Comparison of ENCODE assay signal across 9 cellular contexts in genomic region chr4:83013931-83014330, GRCh38. TPM values are rescaled to one million over a fixed set of nuclear protein-coding genes. Genes with fewer than 3 reads are reported as not detected.
A peak's percentile ranks its signal among the peaks of the same experiment; 100 is the strongest.
DNase-seq lines count a peak whose midpoint lies in the region; ATAC-seq and TF ChIP-seq lines count a peak whose summit lies in the region.
"Had no signal": no experiment of that assay in that cellular context is flagged by ENCODE, and none has a peak within 500 bp of the region (broad histone marks: within the 10 kb centered on the region; RNA-seq: fewer than 3 reads in every experiment).

No MANE protein-coding gene starts in this region.

- TF ChIP-seq CTCF in SU-DHL-6 (IDR thresholded peaks at IDR 0.05; ENCODE audit: insufficient read depth, low read length, poor library complexity, severe bottlenecking) (no peak), glutamatergic neuron (IDR thresholded peaks at IDR 0.05; ENCODE audit: partially characterized antibody, unreplicated experiment) (no peak)

- peak overlapping the region; percentile 93 for H3K27ac Mint-ChIP-seq in activated CD4-positive, alpha-beta T cell treated with anti-CD3 and anti-CD28 coated beads for 36 hours
- H3K27ac Mint-ChIP-seq in glutamatergic neuron (ENCODE audit: unreplicated experiment): no peak overlapping the region
- H3K27ac Mint-ChIP-seq in stimulated activated naive B cell treated with anti-CD40 and anti-IgM and Interleukin-4, amounts not matched to agents 10 μg/mL and 1 μg/mL and 100 μg/mL, for 72 hours: peak overlapping the region; percentile 68

- no peaks in the 10 kb centered on the region for H3K27me3 Mint-ChIP-seq in activated CD4-positive, alpha-beta T cell treated with anti-CD3 and anti-CD28 coated beads for 36 hours
- peaks cover 1% of the 10 kb centered on the region for H3K27me3 Mint-ChIP-seq in glutamatergic neuron (ENCODE audit: unreplicated experiment)
- H3K27me3 Mint-ChIP-seq in stimulated activated naive B cell treated with anti-CD40 and anti-IgM and Interleukin-4, amounts not matched to agents 10 μg/mL and 1 μg/mL and 100 μg/mL, for 72 hours: no peaks in the 10 kb centered on the region

- CTCF ChIA-PET in activated CD4-positive, alpha-beta T cell treated with anti-CD3 and anti-CD28 coated beads for 36 hours (lab: Charles Lee): interaction anchor here (0.6 to 4.2 kb wide), 4 partner anchors 16 to 50 kb away, joined by 3 to 28 read pairs (median 4); partner anchors contain the start of gene COPS4

- no peaks in the 10 kb centered on the region for H3K27me3 ChIP-seq in SU-DHL-6 (ENCODE audit: low read length)

- peak overlapping the region; percentile 61 for H3K4me3 ChIP-seq in SU-DHL-6 (ENCODE audit: insufficient read depth, low read length, poor library complexity, severe bottlenecking)

- POLR2A ChIA-PET in activated CD4-positive, alpha-beta T cell treated with anti-CD3 and anti-CD28 coated beads for 36 hours (lab: Charles Lee): interaction anchor here (1.2 kb wide), 1 partner anchor 21 kb away, joined by 18 read pairs; the partner anchor contains the start of gene COPS4

- H3K4me1 Mint-ChIP-seq in activated CD4-positive, alpha-beta T cell treated with anti-CD3 and anti-CD28 coated beads for 36 hours: peaks cover 24% of the 10 kb centered on the region
- peaks cover 16% of the 10 kb centered on the region for H3K4me1 Mint-ChIP-seq in glutamatergic neuron (ENCODE audit: low read depth, unreplicated experiment)
- peaks cover 19 to 27% of the 10 kb centered on the region in 2 donors for H3K4me1 Mint-ChIP-seq in stimulated activated naive B cell treated with anti-CD40 and anti-IgM and Interleukin-4, amounts not matched to agents 10 μg/mL and 1 μg/mL and 100 μg/mL, for 72 hours

- H2AFZ ChIP-seq in SU-DHL-6 (ENCODE audit: low read depth, low read length, severe bottlenecking): peak overlapping the region; percentile 62

- no peaks in the 10 kb centered on the region for H4K20me1 ChIP-seq in SU-DHL-6 (ENCODE audit: low read depth, low read length)

- H3K9me2 ChIP-seq in SU-DHL-6 (replicated peaks; ENCODE audit: insufficient read depth, low read length): no peaks in the 10 kb centered on the region

- no peaks in the 10 kb centered on the region for H3K36me3 ChIP-seq in SU-DHL-6 (ENCODE audit: low read length)

- peak overlapping the region; percentile 90 for H3K9ac ChIP-seq in SU-DHL-6 (ENCODE audit: low read length)

- no peak for ATAC-seq in activated CD4-positive, alpha-beta T cell treated with anti-CD3 and anti-CD28 coated beads for 36 hours
- ATAC-seq in stimulated activated naive B cell treated with anti-CD40 and anti-IgM and Interleukin-4, amounts not matched to agents 10 μg/mL and 1 μg/mL and 100 μg/mL, for 72 hours (replicated peaks): no peak

- no peaks in the 10 kb centered on the region for H3K9me3 ChIP-seq in SU-DHL-6 (ENCODE audit: insufficient read depth, low read length)

- peaks cover 33% of the 10 kb centered on the region for H3K79me2 ChIP-seq in SU-DHL-6 (ENCODE audit: insufficient read depth, low read length)

- no peaks in the 10 kb centered on the region for H3K9me3 Mint-ChIP-seq in activated CD4-positive, alpha-beta T cell treated with anti-CD3 and anti-CD28 coated beads for 36 hours (ENCODE audit: low read depth)
- H3K9me3 Mint-ChIP-seq in glutamatergic neuron (ENCODE audit: unreplicated experiment): peaks cover 7% of the 10 kb centered on the region
- no peaks in the 10 kb centered on the region for H3K9me3 Mint-ChIP-seq in stimulated activated naive B cell treated with anti-CD40 and anti-IgM and Interleukin-4, amounts not matched to agents 10 μg/mL and 1 μg/mL and 100 μg/mL, for 72 hours

- H3F3A ChIP-seq in SU-DHL-6 (ENCODE audit: insufficient read depth): peaks cover 20% of the 10 kb centered on the region

- H3K27ac ChIP-seq in SU-DHL-6 (ENCODE audit: low read depth, low read length) (0 out of 2 replicates have a peak overlapping the region, but pooled peaks have one; percentile 56), caudate nucleus (ENCODE audit: low read depth, low read length) (no peak overlapping the region)

- H3K4me3 Mint-ChIP-seq in activated CD4-positive, alpha-beta T cell treated with anti-CD3 and anti-CD28 coated beads for 36 hours: peak overlapping the region; percentile 99
- H3K4me3 Mint-ChIP-seq in glutamatergic neuron (ENCODE audit: unreplicated experiment): peak overlapping the region; percentile 93
- peak overlapping the region; percentile 92 to 100 for H3K4me3 Mint-ChIP-seq in stimulated activated naive B cell treated with anti-CD40 and anti-IgM and Interleukin-4, amounts not matched to agents 10 μg/mL and 1 μg/mL and 100 μg/mL, for 72 hours

- H3K4me2 ChIP-seq in SU-DHL-6 (ENCODE audit: low read depth, low read length, poor library complexity, severe bottlenecking): peak overlapping the region; percentile 74

- peaks cover 3% of the 10 kb centered on the region for H3K36me3 Mint-ChIP-seq in activated CD4-positive, alpha-beta T cell treated with anti-CD3 and anti-CD28 coated beads for 36 hours (ENCODE audit: low read depth)
- no peaks in the 10 kb centered on the region for H3K36me3 Mint-ChIP-seq in glutamatergic neuron (ENCODE audit: unreplicated experiment)
- H3K36me3 Mint-ChIP-seq in stimulated activated naive B cell treated with anti-CD40 and anti-IgM and Interleukin-4, amounts not matched to agents 10 μg/mL and 1 μg/mL and 100 μg/mL, for 72 hours: peaks cover 0 to 3% of the 10 kb centered on the region in 2 donors

- DNase-seq in activated CD4-positive, alpha-beta T cell treated with anti-CD3 and anti-CD28 coated beads for 36 hours: no peak
- DNase-seq in activated CD4-positive, alpha-beta T cell treated with anti-CD3 and anti-CD28 coated beads, Interleukin-2, amount 50 U/mL, for 4 hours: no peak
- DNase-seq in glutamatergic neuron (no peak), NCI-H146 treated with DMSO at 0.1 percent for 48 hours (lab: John Stamatoyannopoulos, UW; ENCODE audit: unreplicated experiment) (no peak), HuH-7.5 (ENCODE audit: low spot score) (no peak), caudate nucleus (lab: John Stamatoyannopoulos, UW) (no peak)
- no peak for DNase-seq in stimulated activated naive B cell treated with anti-CD40 and anti-IgM and Interleukin-4, amounts not matched to agents 10 μg/mL and 1 μg/mL and 100 μg/mL, for 72 hours
- DNase-seq: NCI-H446 had no signal

- intact Hi-C loops in activated CD4-positive, alpha-beta T cell treated with anti-CD3 and anti-CD28 coated beads for 36 hours (cut with DNase I, micrococcal nuclease): loop anchor here (1.0 to 10.0 kb wide), 10 partner anchors 21 to 729 kb away; partner anchors contain the start of genes HELQ (in 2 of the 2), ABRAXAS1 (in 1 of the 2), COPS4 (in 1 of the 2) and ENOPH1 (in 1 of the 2)

RNA-seq across cellular contexts. Expression of gene LIN54, which starts 3.3 kb away (rescaled TPM):
- total RNA-seq in activated CD4-positive, alpha-beta T cell treated with anti-CD3 and anti-CD28 coated beads for 36 hours: 10 to 100 TPM; 23.5 to 31.7 TPM
- 10.9 TPM for total RNA-seq in glutamatergic neuron (ENCODE audit: unreplicated experiment)

RNA-seq across cellular contexts. Expression of gene COPS4, which starts 21.1 kb away (rescaled TPM):
- 10 to 100 TPM; 35.7 to 35.9 TPM for total RNA-seq in activated CD4-positive, alpha-beta T cell treated with anti-CD3 and anti-CD28 coated beads for 36 hours
- total RNA-seq in glutamatergic neuron (ENCODE audit: unreplicated experiment): 35.2 TPM
